Comparison of ENCODE assay signal across 10 cellular contexts in genomic region chr21:36533468-36533848, GRCh38. TPM values are rescaled to one million over a fixed set of nuclear protein-coding genes. Genes with fewer than 3 reads are reported as not detected.
"Had no signal": no experiment of that assay in that cellular context is flagged by ENCODE, and none has a peak within 500 bp of the region (broad histone marks: within the 10 kb centered on the region; RNA-seq: fewer than 3 reads in every experiment).

No MANE protein-coding gene starts in this region.

- H3K9ac ChIP-seq: GM23248 had no signal

- H3K27ac ChIP-seq: GM23248 had no signal

- H2AFZ ChIP-seq: GM23248 had no signal

- H3K36me3 Mint-ChIP-seq: IgD-negative memory B cell had no signal

- FAIRE-seq: H54 had no signal

- H3K27ac Mint-ChIP-seq: H9, HFFc6, IgD-negative memory B cell had no signal

- H3K9me3 Mint-ChIP-seq: H9, HFFc6, IgD-negative memory B cell had no signal

- H3K4me3 ChIP-seq: GM23248 had no signal

- H3K4me3 Mint-ChIP-seq: H9, HFFc6, IgD-negative memory B cell had no signal

- DNase-seq: GM23248, GOT3, H9, HCEC 1CT, HFFc6, Kasumi-1, KG1 had no signal

RNA-seq across cellular contexts. Expression of gene CLDN14, which starts 53.5 kb away (rescaled TPM):
- total RNA-seq: GM23248, H9, HT-29 had no signal
- polyA plus RNA-seq: GM23248, IgD-negative memory B cell had no signal
